ENCODE assay signal across 22 cellular contexts in the genomic region with DNA sequence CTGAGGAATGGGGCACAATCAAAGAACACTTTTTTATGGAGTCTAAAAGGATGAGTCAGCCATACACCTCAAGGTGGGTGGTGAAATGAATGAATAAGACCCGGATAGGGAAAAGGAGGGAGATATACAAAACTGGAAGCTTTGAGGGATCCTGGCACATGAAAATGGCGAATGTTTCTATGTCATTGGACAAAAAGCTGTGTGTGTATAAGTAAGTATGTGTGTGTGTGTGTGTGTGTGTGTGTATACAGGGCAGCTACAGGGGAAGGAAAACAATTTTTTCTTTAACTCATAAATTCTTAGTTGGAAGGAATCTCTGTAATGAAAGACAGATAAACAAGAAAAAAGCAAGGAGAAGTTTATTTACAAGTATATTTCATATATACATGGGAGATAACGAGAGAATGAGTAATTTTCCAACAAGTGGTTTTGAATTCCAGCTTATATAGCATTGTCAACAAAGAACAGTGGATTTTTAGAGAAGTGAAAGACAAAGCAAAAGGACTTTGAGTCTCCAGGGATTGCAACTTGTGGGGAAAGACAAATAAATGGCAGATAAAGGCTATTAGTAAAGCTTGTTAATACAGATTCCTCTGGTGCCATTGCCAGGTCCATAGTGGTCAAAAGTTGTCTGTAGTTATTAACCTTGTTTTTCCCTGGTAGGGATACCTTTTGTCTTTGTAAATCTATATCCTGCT.
DNase-seq lines count a peak whose midpoint lies in the region; ATAC-seq, FAIRE-seq and TF ChIP-seq lines count a peak whose summit lies in the region.
"Had no signal": no experiment of that assay in that cellular context is flagged by ENCODE, and none has a peak within 500 bp of the region (broad histone marks: within the 10 kb centered on the region; RNA-seq: fewer than 3 reads in every experiment).

No MANE protein-coding gene starts in this region.

- H3K4me1 Mint-ChIP-seq in MCF 10A (ENCODE audit: insufficient read depth, unreplicated experiment) = peaks cover 5% of the 10 kb centered on the region
- H3K4me1 Mint-ChIP-seq: CD4-positive, alpha-beta memory T cell had no signal

- CTCF ChIA-PET in MCF 10A (lab: Yijun Ruan, JAX) (interaction anchor here (0.5 to 0.8 kb wide), 2 partner anchors 9 to 873 kb away, joined by 3 read pairs; no protein-coding TSS in a partner anchor), mammary epithelial cell (lab: Charles Lee; ENCODE audit: low non-redundant PET) (no interaction called here), HepG2 (lab: Yijun Ruan, JAX; ENCODE audit: low intra/inter-chr PET ratio, low total read pairs) (no interaction called here)

- H3K27me3 ChIP-seq in mammary epithelial cell (ENCODE audit: insufficient read depth, low read length) (peaks cover 10% of the 10 kb centered on the region), HepG2 (ENCODE audit: control insufficient read depth in 1 of 2, insufficient read depth in 2 of 2, low read length in 2 of 2) (no peaks in the 10 kb centered on the region), small intestine (ENCODE audit: control insufficient read depth in 2 of 2, insufficient read depth in 2 of 2, low read length in 2 of 2) (no peaks in the 10 kb centered on the region)
- H3K27me3 ChIP-seq: BLaER1, SJCRH30 had no signal

- ATAC-seq in HepG2 (peak; percentile 87), HG03196 (IDR thresholded peaks at IDR 0.05; ENCODE audit: unreplicated experiment) (no peak), HG02759 (IDR thresholded peaks at IDR 0.05; ENCODE audit: unreplicated experiment) (no peak)

- no peaks in the 10 kb centered on the region for H3K9me3 Mint-ChIP-seq in MCF 10A (ENCODE audit: unreplicated experiment)
- H3K9me3 Mint-ChIP-seq: CD4-positive, alpha-beta memory T cell had no signal

- DNase-seq in MCF 10A (ENCODE audit: unreplicated experiment) (no peak), mammary epithelial cell (no peak), SW480 (ENCODE audit: low spot score) (peak; percentile 0), HepG2 (ENCODE audit: low spot score) (peak; percentile 68), small intestine (peak; percentile 33), posterior vena cava (ENCODE audit: low spot score) (no peak)
- DNase-seq: Calu3; CD4-positive, alpha-beta memory T cell; GOT3; NCI-H1105 treated with DMSO at 0.1 percent for 48 hours; NCI-H1694; NCI-H2081 treated with DMSO at 0.1 percent for 48 hours; NCI-H524 treated with DMSO at 0.1 percent for 48 hours; PC-9 had no signal

- TF ChIP-seq CTCF in MCF 10A (IDR thresholded peaks at IDR 0.05; ENCODE audit: unreplicated experiment) (no peak), mammary epithelial cell (conservative IDR thresholded peaks at IDR 0.05 in 1 of 2, IDR thresholded peaks at IDR 0.05 in 1 of 2; ENCODE audit: extremely low read depth in 1 of 2, insufficient read depth in 1 of 2, low read depth in 1 of 2, low read length in 2 of 2) (no peak), HepG2 (CRISPR knock-in tag; IDR thresholded peaks at IDR 0.05) (no peak)

- H3K27ac Mint-ChIP-seq in MCF 10A (ENCODE audit: low read depth, unreplicated experiment) = peak overlapping the region; percentile 11
- H3K27ac Mint-ChIP-seq: CD4-positive, alpha-beta memory T cell had no signal

- POLR2A ChIA-PET in MCF 10A (lab: Yijun Ruan, JAX) = no interaction called here
- POLR2A ChIA-PET in HepG2 (lab: Yijun Ruan, JAX) = no interaction called here

- no peaks in the 10 kb centered on the region for H3K27me3 Mint-ChIP-seq in MCF 10A (ENCODE audit: insufficient read depth, unreplicated experiment)

- H3K4me1 ChIP-seq in mammary epithelial cell (ENCODE audit: insufficient read depth, low read length) (no peaks in the 10 kb centered on the region), HepG2 (ENCODE audit: insufficient read depth, low read length) (peaks cover 34% of the 10 kb centered on the region), small intestine (ENCODE audit: control insufficient read depth in 2 of 2, insufficient read depth in 1 of 2, low read depth in 1 of 2, low read length in 1 of 2) (peaks cover 3 to 7% of the 10 kb centered on the region in 2 donors)
- H3K4me1 ChIP-seq: BLaER1 had no signal

- in situ Hi-C loops in mammary epithelial cell (cut with MboI; ENCODE audit: low sequenced_read_pairs in 2 of 2) = no loop called here
- in situ Hi-C loops in HepG2 (cut with HindIII; ENCODE audit: extremely low pct_ligation_motif_present, low pct_unique_long_range_greater_than_20kb) = no loop called here

- H3K9ac ChIP-seq in mammary epithelial cell (ENCODE audit: insufficient read depth, low read length) = no peak overlapping the region
- H3K9ac ChIP-seq in HepG2 (ENCODE audit: insufficient read depth, low read depth, low read length) = no peak overlapping the region
- H3K9ac ChIP-seq: BLaER1 had no signal

- H3K4me3 Mint-ChIP-seq in MCF 10A (ENCODE audit: unreplicated experiment) = no peak overlapping the region
- H3K4me3 Mint-ChIP-seq: CD4-positive, alpha-beta memory T cell had no signal

- TF ChIP-seq POLR2A in HepG2 (IDR thresholded peaks at IDR 0.05; ENCODE audit: insufficient read depth in 1 of 2, low read depth in 2 of 2, low read length in 2 of 2) = no peak

- no peak for FAIRE-seq in HepG2 (lab: Jason Lieb, UNC)
- FAIRE-seq in small intestine (lab: Jason Lieb, UNC) = no peak
- FAIRE-seq: A204.1, GM12892, GM18507 had no signal

- no peak overlapping the region for H2AFZ ChIP-seq in mammary epithelial cell (ENCODE audit: low read depth, low read length)
- H2AFZ ChIP-seq in HepG2 (ENCODE audit: low read length) = peak overlapping the region; percentile 50
- H2AFZ ChIP-seq: PC-9 had no signal

- H3K4me3 ChIP-seq in mammary epithelial cell (replicated peaks in 1 of 3; ENCODE audit: insufficient read depth in 1 of 3, low read depth in 2 of 3, low read length in 3 of 3) = no peak overlapping the region
- H3K4me3 ChIP-seq in HepG2 (replicated peaks in 1 of 3; ENCODE audit: insufficient read depth in 1 of 3, low read depth in 2 of 3, low read length in 3 of 3) = no peak overlapping the region
- H3K4me3 ChIP-seq in small intestine (ENCODE audit: low read depth in 1 of 2, low read length in 2 of 2) = no peak overlapping the region
- H3K4me3 ChIP-seq: BLaER1, PC-9, SJCRH30 had no signal

- no peak overlapping the region for H3K27ac ChIP-seq in mammary epithelial cell (ENCODE audit: insufficient read depth, low read depth, low read length)
- peak overlapping the region; percentile 7 for H3K27ac ChIP-seq in HepG2 (ENCODE audit: extremely low read length, insufficient read depth, low read length)
- H3K27ac ChIP-seq in small intestine (ENCODE audit: low read depth in 1 of 2, low read length in 1 of 2) = no peak overlapping the region
- H3K27ac ChIP-seq: BLaER1, HL-60, PC-9, SJCRH30 had no signal

- TF ChIP-seq EP300 in HepG2 (IDR thresholded peaks at IDR 0.05; ENCODE audit: low read depth in 2 of 2, low read length in 2 of 2) (peak in 1 of 2 experiments; percentile 31; a peak in 1 of 4 replicates), HepG2 (CRISPR knock-in tag; IDR thresholded peaks at IDR 0.05; ENCODE audit: borderline replicate concordance) (no peak)

- TF ChIP-seq RAD21 in HepG2 (CRISPR knock-in tag; IDR thresholded peaks at IDR 0.05) = no peak

- intact Hi-C loops in MCF 10A (cut with micrococcal nuclease) = no loop called here
- intact Hi-C loops in mammary epithelial cell (cut with micrococcal nuclease) = no loop called here
- intact Hi-C loops in HepG2 (cut with micrococcal nuclease; ENCODE audit: unreplicated experiment) = no loop called here
- intact Hi-C loops in posterior vena cava (cut with DNase I) = no loop called here

- H3K4me2 ChIP-seq in mammary epithelial cell (ENCODE audit: insufficient read depth, low read depth, low read length) (no peak overlapping the region), HepG2 (ENCODE audit: low read depth, low read length) (peak overlapping the region; percentile 26)
- H3K4me2 ChIP-seq: BLaER1, PC-9 had no signal

- dilution Hi-C loops in mammary epithelial cell (cut with HindIII; ENCODE audit: low sequenced_read_pairs) = no loop called here

- no peaks in the 10 kb centered on the region for H3K79me2 ChIP-seq in mammary epithelial cell (ENCODE audit: insufficient read depth, low read length)
- H3K79me2 ChIP-seq in HepG2 (ENCODE audit: insufficient read depth, low read length) = no peaks in the 10 kb centered on the region

- BruUV-seq in MCF 10A (replicated peaks; lab: Mats Ljungman, UMichigan) (no TSS peak), mammary epithelial cell (replicated peaks; lab: Mats Ljungman, UMichigan) (no TSS peak), HepG2 (replicated peaks; lab: Mats Ljungman, UMichigan) (no TSS peak)

- 53% methylated on average over 3 of the region's 3 CpGs for WGBS in mammary epithelial cell (ENCODE audit: low coverage, missing lambda C conversion rate)
- 13% methylated on average over 3 of the region's 3 CpGs for WGBS in HepG2 (ENCODE audit: low lambda C conversion rate)
- 29 to 43% (median 30%) methylated on average over 3 of the region's 3 CpGs for WGBS in small intestine, 3 donors

- no peaks in the 10 kb centered on the region for H3K36me3 Mint-ChIP-seq in MCF 10A (ENCODE audit: insufficient read depth, unreplicated experiment)
- H3K36me3 Mint-ChIP-seq: CD4-positive, alpha-beta memory T cell had no signal

- H3K36me3 ChIP-seq in mammary epithelial cell (ENCODE audit: insufficient read depth, low read length) (no peaks in the 10 kb centered on the region), HepG2 (replicated peaks in 1 of 2; ENCODE audit: control insufficient read depth in 1 of 2, insufficient read depth in 2 of 2, low read length in 2 of 2) (no peaks in the 10 kb centered on the region), small intestine (ENCODE audit: control insufficient read depth in 2 of 2, insufficient read depth in 2 of 2, low read length in 2 of 2) (no peaks in the 10 kb centered on the region)
- H3K36me3 ChIP-seq: BLaER1, SJCRH30 had no signal

- H3K9me3 ChIP-seq in mammary epithelial cell (replicated peaks; ENCODE audit: insufficient read depth, low read length) = no peaks in the 10 kb centered on the region
- H3K9me3 ChIP-seq in HepG2 (ENCODE audit: low read length) = no peaks in the 10 kb centered on the region
- H3K9me3 ChIP-seq in small intestine (ENCODE audit: control insufficient read depth, low read depth) = no peaks in the 10 kb centered on the region
- H3K9me3 ChIP-seq: BLaER1, SJCRH30 had no signal

- H4K20me1 ChIP-seq in mammary epithelial cell (ENCODE audit: insufficient read depth, low read length) (no peaks in the 10 kb centered on the region), HepG2 (ENCODE audit: insufficient read depth, low read length) (no peaks in the 10 kb centered on the region)
- H4K20me1 ChIP-seq: BLaER1 had no signal

TF ChIP-seq in HepG2, 621 proteins besides CTCF, POLR2A, EP300 and RAD21 (continues in another document):
- TF ChIP-seq MXD4 (CRISPR knock-in tag; IDR thresholded peaks at IDR 0.05) (no peak), SOX13 (IDR thresholded peaks at IDR 0.05) (no peak), SOX13 (CRISPR knock-in tag; conservative IDR thresholded peaks at IDR 0.05 in 1 of 2, IDR thresholded peaks at IDR 0.05 in 1 of 2) (peak in 1 of 2 experiments; percentile 85; a peak in 2 of 4 replicates), KLF12 (CRISPR knock-in tag; IDR thresholded peaks at IDR 0.05; ENCODE audit: borderline replicate concordance) (no peak), FOXK2 (IDR thresholded peaks at IDR 0.05) (no peak), GATAD2A (CRISPR knock-in tag; IDR thresholded peaks at IDR 0.05) (0 out of 2 replicates have a peak, but pooled peaks have one; percentile 16), HDAC2 (CRISPR knock-in tag; IDR thresholded peaks at IDR 0.05) (no peak)

Comparison
In these comparisons a context has a peak if more than half of its experiments do, and no peak if none do; other contexts are left out.
1. DNase-seq: peak in SW480 (single experiment), HepG2 (single experiment) and small intestine (single experiment); none in MCF 10A (single experiment), mammary epithelial cell (single experiment) and posterior vena cava (single experiment).